In the genomic region with DNA sequence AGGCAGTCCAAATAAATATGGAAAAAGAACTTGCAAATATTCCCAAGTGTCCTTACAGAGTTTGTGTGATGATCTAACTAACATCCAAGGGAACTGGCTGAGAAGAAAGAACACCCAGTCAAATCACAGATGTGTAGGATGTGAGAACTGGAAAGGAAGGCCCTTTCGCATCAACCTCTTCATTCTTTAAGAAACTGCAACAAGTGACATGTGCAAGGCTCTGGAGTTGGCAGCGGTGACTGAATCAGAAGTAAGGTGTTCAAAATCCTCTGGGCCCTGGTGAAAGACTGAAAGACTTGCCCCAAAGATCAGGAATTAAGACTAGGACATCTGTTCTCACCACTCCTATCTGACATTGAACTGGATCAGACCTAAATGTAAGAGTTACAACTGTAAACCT, we compare ENCODE assay signal across 14 cellular contexts.
A peak's percentile ranks its signal among the peaks of the same experiment; 100 is the strongest.
DNase-seq lines count a peak whose midpoint lies in the region; ATAC-seq and TF ChIP-seq lines count a peak whose summit lies in the region.
"Had no signal": no experiment of that assay in that cellular context is flagged by ENCODE, and none has a peak within 500 bp of the region (broad histone marks: within the 10 kb centered on the region; RNA-seq: fewer than 3 reads in every experiment).

No MANE protein-coding gene starts in this region.

- no peak overlapping the region for H3K4me3 Mint-ChIP-seq in activated B cell treated with CpG ODN at 0.5 μM for 24 hours

- no peak overlapping the region for H3K4me3 ChIP-seq in hepatocyte
- H3K4me3 ChIP-seq: coronary artery, pancreas, Peyer's patch had no signal

- no peaks in the 10 kb centered on the region for H3K9me3 Mint-ChIP-seq in activated B cell treated with CpG ODN at 0.5 μM for 24 hours

- peak overlapping the region; percentile 38 for H3K27ac Mint-ChIP-seq in activated B cell treated with CpG ODN at 0.5 μM for 24 hours

- no peaks in the 10 kb centered on the region for H3K9me2 ChIP-seq in hepatocyte (replicated peaks; ENCODE audit: insufficient read depth)

- H3K4me1 ChIP-seq in hepatocyte (ENCODE audit: insufficient read depth), result peaks cover 20% of the 10 kb centered on the region

- WGBS in hepatocyte (ENCODE audit: low lambda C conversion rate, missing lambda C conversion rate), result 100% methylated on average over 2 of the region's 2 CpGs

- TF ChIP-seq CTCF in activated B cell treated with CpG ODN at 0.5 μM for 24 hours (IDR thresholded peaks at IDR 0.05), result no peak
- TF ChIP-seq CTCF in hepatocyte (IDR thresholded peaks at IDR 0.05; ENCODE audit: poor library complexity), result no peak

- H3K4me2 ChIP-seq in hepatocyte, result no peak overlapping the region

- intact Hi-C loops in Right ventricle myocardium inferior (cut with DNase I), result no loop called here
- intact Hi-C loops in left ventricle myocardium superior (cut with micrococcal nuclease), result no loop called here
- intact Hi-C loops in activated B cell treated with CpG ODN at 0.5 μM for 24 hours (cut with micrococcal nuclease), result no loop called here

- H3K27me3 ChIP-seq in hepatocyte, result no peaks in the 10 kb centered on the region
- H3K27me3 ChIP-seq: pancreas, Peyer's patch had no signal

- POLR2A ChIA-PET in activated B cell treated with CpG ODN at 0.5 μM for 24 hours (lab: Charles Lee), result interaction anchor here (1.1 kb wide), 1 partner anchor 26 kb away, joined by 3 read pairs; no protein-coding TSS in a partner anchor

- CTCF ChIA-PET in activated B cell treated with CpG ODN at 0.5 μM for 24 hours (lab: Charles Lee), result no interaction called here

- no peaks in the 10 kb centered on the region for H3K27me3 Mint-ChIP-seq in activated B cell treated with CpG ODN at 0.5 μM for 24 hours

- peaks cover 70% of the 10 kb centered on the region for H3K79me2 ChIP-seq in hepatocyte

- H4K20me1 ChIP-seq in hepatocyte (ENCODE audit: insufficient read depth, poor library complexity, severe bottlenecking), result peaks cover 4% of the 10 kb centered on the region

- no peaks in the 10 kb centered on the region for H3K9me3 ChIP-seq in hepatocyte (ENCODE audit: low read depth)
- H3K9me3 ChIP-seq: pancreas, Peyer's patch had no signal

- peak overlapping the region; percentile 59 for H3K27ac ChIP-seq in hepatocyte
- H3K27ac ChIP-seq: Peyer's patch had no signal

- ATAC-seq in Right ventricle myocardium inferior (peak; percentile 20), left ventricle myocardium superior (no peak), activated B cell treated with CpG ODN at 0.5 μM for 24 hours (ENCODE audit: low read depth) (no peak), GM18909 (IDR thresholded peaks at IDR 0.05; ENCODE audit: poor library complexity, unreplicated experiment) (no peak)

- H3K36me3 ChIP-seq in hepatocyte (replicated peaks; ENCODE audit: insufficient read depth, low read depth), result no peaks in the 10 kb centered on the region
- H3K36me3 ChIP-seq: pancreas had no signal

- peaks cover 52% of the 10 kb centered on the region for H3K36me3 Mint-ChIP-seq in activated B cell treated with CpG ODN at 0.5 μM for 24 hours (ENCODE audit: low read depth)

- H3K4me1 Mint-ChIP-seq in activated B cell treated with CpG ODN at 0.5 μM for 24 hours, result peaks cover 62% of the 10 kb centered on the region

- no peak for DNase-seq in Right ventricle myocardium inferior (ENCODE audit: missing footprints)
- no peak for DNase-seq in left ventricle myocardium superior
- DNase-seq in activated B cell treated with CpG ODN at 0.5 μM for 24 hours, result no peak
- no peak for DNase-seq in hepatocyte (ENCODE audit: low spot score)
- peak; percentile 57 for DNase-seq in superior temporal gyrus (ENCODE audit: extremely low spot score)
- DNase-seq in activated CD4-positive, CD25-positive, alpha-beta regulatory T cell (lab: John Stamatoyannopoulos, UW), result no peak
- no peak for DNase-seq in DMS114 treated with DMSO at 0.1 percent for 48 hours (lab: John Stamatoyannopoulos, UW; ENCODE audit: unreplicated experiment)
- DNase-seq: amygdala, NCI-H1436 treated with DMSO at 0.1 percent for 48 hours, NCI-H510A treated with DMSO at 0.1 percent for 48 hours, pancreas, Peyer's patch had no signal

- H2AFZ ChIP-seq in hepatocyte, result no peak overlapping the region
